In genomic region chr4:2245787-2246275, GRCh38 we compare ENCODE assay signal across 21 cellular contexts. TPM values are rescaled to one million over a fixed set of nuclear protein-coding genes. Genes with fewer than 3 reads are reported as not detected.
A peak's percentile ranks its signal among the peaks of the same experiment; 100 is the strongest.
DNase-seq lines count a peak whose midpoint lies in the region; ATAC-seq and TF ChIP-seq lines count a peak whose summit lies in the region.
"Had no signal": no experiment of that assay in that cellular context is flagged by ENCODE, and none has a peak within 500 bp of the region (broad histone marks: within the 10 kb centered on the region; RNA-seq: fewer than 3 reads in every experiment).

No MANE protein-coding gene starts in this region.

- H3K27ac ChIP-seq in tibial artery: peak overlapping the region; percentile 56 to 82

- no peak for TF ChIP-seq CTCF in activated CD8-positive, alpha-beta T cell treated with anti-CD3 and anti-CD28 coated beads for 36 hours (IDR thresholded peaks at IDR 0.05)
- TF ChIP-seq CTCF in tibial artery (IDR thresholded peaks at IDR 0.05): no peak

- peak overlapping the region; percentile 6 to 78 for H3K27ac Mint-ChIP-seq in activated naive CD4-positive, alpha-beta T cell treated with anti-CD3 and anti-CD28 coated beads, Interleukin-2, amount 50 U/mL, for 72 hours
- peak overlapping the region; percentile 44 for H3K27ac Mint-ChIP-seq in activated CD8-positive, alpha-beta T cell treated with anti-CD3 and anti-CD28 coated beads for 36 hours
- H3K27ac Mint-ChIP-seq in memory B cell: peak overlapping the region; percentile 21

- H3K4me3 ChIP-seq in tibial artery: no peak overlapping the region
- H3K4me3 ChIP-seq: coronary artery, HAP-1 had no signal

- H3K27me3 Mint-ChIP-seq in activated CD8-positive, alpha-beta T cell treated with anti-CD3 and anti-CD28 coated beads for 36 hours: no peaks in the 10 kb centered on the region
- no peaks in the 10 kb centered on the region for H3K27me3 Mint-ChIP-seq in memory B cell
- H3K27me3 Mint-ChIP-seq: stimulated activated naive B cell treated with anti-CD40 and anti-IgM and Interleukin-4, amounts not matched to agents 10 μg/mL and 1 μg/mL and 100 μg/mL, for 72 hours had no signal

- POLR2A ChIA-PET in activated CD8-positive, alpha-beta T cell treated with anti-CD3 and anti-CD28 coated beads for 36 hours (lab: Charles Lee): interaction anchor here (0.6 kb wide), 1 partner anchor 185 kb away, joined by 3 read pairs; no protein-coding TSS in a partner anchor

- H3K36me3 Mint-ChIP-seq in activated naive CD4-positive, alpha-beta T cell treated with anti-CD3 and anti-CD28 coated beads, Interleukin-2, amount 50 U/mL, for 72 hours: peaks cover 7% of the 10 kb centered on the region in 2 donors
- H3K36me3 Mint-ChIP-seq in activated CD8-positive, alpha-beta T cell treated with anti-CD3 and anti-CD28 coated beads for 36 hours (ENCODE audit: low read depth): no peaks in the 10 kb centered on the region
- peaks cover 2% of the 10 kb centered on the region for H3K36me3 Mint-ChIP-seq in memory B cell

- no peak for ATAC-seq in activated naive CD4-positive, alpha-beta T cell treated with anti-CD3 and anti-CD28 coated beads, Interleukin-2, amount 50 U/mL, for 72 hours
- ATAC-seq in activated CD8-positive, alpha-beta T cell treated with anti-CD3 and anti-CD28 coated beads for 36 hours: no peak
- ATAC-seq in memory B cell (ENCODE audit: low read depth): no peak
- ATAC-seq: activated T-cell treated with anti-CD3 and anti-CD28 coated beads, Interleukin-2, amount 50 U/mL, for 4 hours; esophagus mucosa; left cardiac atrium; PC-3; stimulated activated naive B cell treated with anti-CD40 and anti-IgM and Interleukin-4, amounts not matched to agents 10 μg/mL and 1 μg/mL and 100 μg/mL, for 72 hours had no signal

- no peak overlapping the region for H3K4me3 Mint-ChIP-seq in activated CD8-positive, alpha-beta T cell treated with anti-CD3 and anti-CD28 coated beads for 36 hours
- H3K4me3 Mint-ChIP-seq in memory B cell: no peak overlapping the region
- H3K4me3 Mint-ChIP-seq: activated T-cell treated with anti-CD3 and anti-CD28 coated beads, Interleukin-2, amount 50 U/mL, for 4 hours; stimulated activated naive B cell treated with anti-CD40 and anti-IgM and Interleukin-4, amounts not matched to agents 10 μg/mL and 1 μg/mL and 100 μg/mL, for 72 hours had no signal

- peaks cover 0 to 47% (median 16%) of the 10 kb centered on the region in 4 donors for H3K4me1 ChIP-seq in tibial artery

- H3K9me3 ChIP-seq in tibial artery: no peaks in the 10 kb centered on the region
- H3K9me3 ChIP-seq: HAP-1 had no signal

- intact Hi-C loops in activated CD8-positive, alpha-beta T cell treated with anti-CD3 and anti-CD28 coated beads for 36 hours (cut with micrococcal nuclease): no loop called here
- intact Hi-C loops in tibial artery (cut with DNase I; ENCODE audit: low total_unique reads): no loop called here

- no peaks in the 10 kb centered on the region for H3K9me3 Mint-ChIP-seq in activated naive CD4-positive, alpha-beta T cell treated with anti-CD3 and anti-CD28 coated beads, Interleukin-2, amount 50 U/mL, for 72 hours
- H3K9me3 Mint-ChIP-seq in activated CD8-positive, alpha-beta T cell treated with anti-CD3 and anti-CD28 coated beads for 36 hours: no peaks in the 10 kb centered on the region
- H3K9me3 Mint-ChIP-seq in memory B cell: no peaks in the 10 kb centered on the region
- H3K9me3 Mint-ChIP-seq: activated T-cell treated with anti-CD3 and anti-CD28 coated beads, Interleukin-2, amount 50 U/mL, for 4 hours; stimulated activated naive B cell treated with anti-CD40 and anti-IgM and Interleukin-4, amounts not matched to agents 10 μg/mL and 1 μg/mL and 100 μg/mL, for 72 hours had no signal

- no peak for DNase-seq in activated naive CD4-positive, alpha-beta T cell treated with anti-CD3 and anti-CD28 coated beads, Interleukin-2, amount 50 U/mL, for 72 hours (ENCODE audit: low spot score in 2 of 2)
- no peak for DNase-seq in activated naive CD4-positive, alpha-beta T cell treated with anti-CD3 and anti-CD28 coated beads, Interleukin-2, amount 50 U/mL, for 16 hours
- no peak for DNase-seq in activated CD8-positive, alpha-beta T cell treated with anti-CD3 and anti-CD28 coated beads for 36 hours
- no peak for DNase-seq in memory B cell (ENCODE audit: low spot score in 2 of 2)
- no peak for DNase-seq in tibial artery
- no peak for DNase-seq in stimulated activated CD4-positive, alpha-beta T cell treated with anti-CD3 and anti-CD28 coated beads, Interleukin-12 subunit alpha, Interleukin-12 subunit beta, amount 100 ng/mL, for 4 hours
- no peak for DNase-seq in C1 segment of cervical spinal cord (lab: John Stamatoyannopoulos, UW)
- no peak for DNase-seq in DMS153 treated with DMSO at 0.1 percent for 48 hours (lab: John Stamatoyannopoulos, UW; ENCODE audit: unreplicated experiment)
- DNase-seq: activated CD4-positive, CD25-positive, alpha-beta regulatory T cell; activated T-cell treated with anti-CD3 and anti-CD28 coated beads, Interleukin-2, amount 50 U/mL, for 4 hours; DMS 273 treated with DMSO at 0.1 percent for 48 hours; hippocampal formation; KBM-7; left cardiac atrium; NCI-H146; NCI-H446 treated with DMSO at 0.1 percent for 48 hours; PC-3; stimulated activated naive B cell treated with anti-CD40 and anti-IgM and Interleukin-4, amounts not matched to agents 10 μg/mL and 1 μg/mL and 100 μg/mL, for 72 hours had no signal

- H3K27me3 ChIP-seq in tibial artery: no peaks in the 10 kb centered on the region

- CTCF ChIA-PET in activated CD8-positive, alpha-beta T cell treated with anti-CD3 and anti-CD28 coated beads for 36 hours (lab: Charles Lee): no interaction called here

- H3K4me1 Mint-ChIP-seq in activated CD8-positive, alpha-beta T cell treated with anti-CD3 and anti-CD28 coated beads for 36 hours (ENCODE audit: low read depth): peaks cover 21% of the 10 kb centered on the region
- H3K4me1 Mint-ChIP-seq in memory B cell: peaks cover 15% of the 10 kb centered on the region

- H3K36me3 ChIP-seq in tibial artery: peaks cover 21 to 45% (median 42%) of the 10 kb centered on the region in 3 donors
- H3K36me3 ChIP-seq: HAP-1 had no signal

RNA-seq across cellular contexts. Expression of gene HAUS3, which starts 3.9 kb away (rescaled TPM):
- 10 to 100 TPM; 22.1 to 24.9 TPM for total RNA-seq in activated naive CD4-positive, alpha-beta T cell treated with anti-CD3 and anti-CD28 coated beads, Interleukin-2, amount 50 U/mL, for 72 hours
- total RNA-seq in activated CD8-positive, alpha-beta T cell treated with anti-CD3 and anti-CD28 coated beads for 36 hours: 10 to 100 TPM; 18.4 to 19.5 TPM

RNA-seq across cellular contexts. Expression of gene POLN, which starts 3.9 kb away (rescaled TPM):
- 1 to 10 TPM; 1.8 to 7.3 TPM for total RNA-seq in activated naive CD4-positive, alpha-beta T cell treated with anti-CD3 and anti-CD28 coated beads, Interleukin-2, amount 50 U/mL, for 72 hours
- total RNA-seq in activated CD8-positive, alpha-beta T cell treated with anti-CD3 and anti-CD28 coated beads for 36 hours: 1 to 10 TPM; 2.1 to 2.9 TPM

RNA-seq across cellular contexts. Expression of gene MXD4, which starts 16.1 kb away (rescaled TPM):
- total RNA-seq in activated naive CD4-positive, alpha-beta T cell treated with anti-CD3 and anti-CD28 coated beads, Interleukin-2, amount 50 U/mL, for 72 hours: 10 to 100 TPM in 1 of 2 donors, 1 to 10 TPM in 1; 5.1 to 10.6 TPM
- total RNA-seq in activated CD8-positive, alpha-beta T cell treated with anti-CD3 and anti-CD28 coated beads for 36 hours: 1 to 10 TPM; 1.5 to 2.3 TPM
